In genomic region chr6:28140616-28141015, GRCh38 we compare ENCODE assay signal across 11 cellular contexts. TPM values are rescaled to one million over a fixed set of nuclear protein-coding genes. Genes with fewer than 3 reads are reported as not detected.
DNase-seq lines count a peak whose midpoint lies in the region; ATAC-seq and TF ChIP-seq lines count a peak whose summit lies in the region.
"Had no signal": no experiment of that assay in that cellular context is flagged by ENCODE, and none has a peak within 500 bp of the region (broad histone marks: within the 10 kb centered on the region; RNA-seq: fewer than 3 reads in every experiment).

No MANE protein-coding gene starts in this region.

- no peak overlapping the region for H2AK9ac ChIP-seq in IMR-90 (replicated peaks; ENCODE audit: low read depth, low read length, poor library complexity)

- peaks cover 64% of the 10 kb centered on the region for H3K4me1 ChIP-seq in CD4-positive, alpha-beta memory T cell (ENCODE audit: insufficient read depth, low read length)
- H3K4me1 ChIP-seq in IMR-90 (ENCODE audit: control insufficient read depth, insufficient read depth, low read length) (peaks cover 2% of the 10 kb centered on the region; the same call in 1 of the 2 replicates), PC-9 (replicated peaks; ENCODE audit: insufficient read depth) (peaks cover 31% of the 10 kb centered on the region)
- peaks cover 19 to 35% of the 10 kb centered on the region in 2 donors for H3K4me1 ChIP-seq in naive thymus-derived CD4-positive, alpha-beta T cell (ENCODE audit: control insufficient read depth in 2 of 2, insufficient read depth in 2 of 2, low read length in 2 of 2)

- peak overlapping the region in 1 of 2 donors; percentile 13 for H3K4me3 ChIP-seq in CD4-positive, alpha-beta memory T cell (ENCODE audit: low read length in 2 of 2)
- H3K4me3 ChIP-seq in IMR-90 (ENCODE audit: insufficient read depth, low read depth, low read length), result no peak overlapping the region
- peak overlapping the region; percentile 19 for H3K4me3 ChIP-seq in naive thymus-derived CD4-positive, alpha-beta T cell (ENCODE audit: low read length)
- no peak overlapping the region for H3K4me3 ChIP-seq in PC-9

- no peak overlapping the region for H3K14ac ChIP-seq in IMR-90 (replicated peaks; ENCODE audit: low read depth, low read length)

- H2AFZ ChIP-seq in IMR-90 (replicated peaks; ENCODE audit: low read length, poor library complexity) (no peak overlapping the region), PC-9 (no peak overlapping the region)

- no peak for DNase-seq in CD4-positive, alpha-beta memory T cell
- no peak for DNase-seq in IMR-90
- DNase-seq in activated naive CD8-positive, alpha-beta T cell treated with anti-CD3 and anti-CD28 coated beads, Interleukin-2, amount 50 U/mL, for 24 hours, result no peak
- DNase-seq in naive thymus-derived CD4-positive, alpha-beta T cell, result no peak
- DNase-seq in central memory CD4-positive, alpha-beta T cell, result no peak
- DNase-seq in PC-9, result no peak
- DNase-seq in NCI-H128 (lab: John Stamatoyannopoulos, UW; ENCODE audit: unreplicated experiment), result no peak
- DNase-seq: brain microvascular endothelial cell, NCI-H2081 treated with DMSO at 0.1 percent for 48 hours, psoas muscle had no signal

- H3K27me3 Mint-ChIP-seq in CD4-positive, alpha-beta memory T cell, result no peaks in the 10 kb centered on the region
- H3K27me3 Mint-ChIP-seq in activated naive CD8-positive, alpha-beta T cell treated with anti-CD3 and anti-CD28 coated beads, Interleukin-2, amount 50 U/mL, for 24 hours, result no peaks in the 10 kb centered on the region
- no peaks in the 10 kb centered on the region for H3K27me3 Mint-ChIP-seq in naive thymus-derived CD4-positive, alpha-beta T cell

- no peak overlapping the region for H3K4ac ChIP-seq in IMR-90 (ENCODE audit: low read depth, low read length)

- peak overlapping the region; percentile 66 to 98 (median 95) for H3K27ac Mint-ChIP-seq in CD4-positive, alpha-beta memory T cell
- H3K27ac Mint-ChIP-seq in activated naive CD8-positive, alpha-beta T cell treated with anti-CD3 and anti-CD28 coated beads, Interleukin-2, amount 50 U/mL, for 24 hours, result peak overlapping the region; percentile 88
- peak overlapping the region; percentile 79 to 100 (median 90) for H3K27ac Mint-ChIP-seq in naive thymus-derived CD4-positive, alpha-beta T cell

- no peaks in the 10 kb centered on the region for H3K27me3 ChIP-seq in CD4-positive, alpha-beta memory T cell (ENCODE audit: insufficient read depth, low read length)
- no peaks in the 10 kb centered on the region for H3K27me3 ChIP-seq in IMR-90 (ENCODE audit: control insufficient read depth, insufficient read depth, low read length)
- H3K27me3 ChIP-seq in naive thymus-derived CD4-positive, alpha-beta T cell (ENCODE audit: control insufficient read depth in 2 of 2, insufficient read depth in 2 of 2, low read length in 2 of 2), result no peaks in the 10 kb centered on the region
- no peaks in the 10 kb centered on the region for H3K27me3 ChIP-seq in PC-9 (ENCODE audit: insufficient read depth, low read depth)
- H3K27me3 ChIP-seq: brain microvascular endothelial cell, hepatocyte had no signal

- H2BK15ac ChIP-seq in IMR-90 (ENCODE audit: low read depth, low read length), result no peak overlapping the region

- H4K5ac ChIP-seq in IMR-90 (ENCODE audit: low read depth, low read length), result no peak overlapping the region

- TF ChIP-seq RAD21 in IMR-90 (IDR thresholded peaks at IDR 0.05; ENCODE audit: low read length), result no peak

- H3K9me3 ChIP-seq in CD4-positive, alpha-beta memory T cell (ENCODE audit: control insufficient read depth in 1 of 2, low read length in 2 of 2), result no peaks in the 10 kb centered on the region
- no peaks in the 10 kb centered on the region for H3K9me3 ChIP-seq in IMR-90 (ENCODE audit: control insufficient read depth, insufficient read depth, low read length)
- no peaks in the 10 kb centered on the region for H3K9me3 ChIP-seq in naive thymus-derived CD4-positive, alpha-beta T cell (ENCODE audit: control insufficient read depth in 2 of 3, low read length in 3 of 3)
- no peaks in the 10 kb centered on the region for H3K9me3 ChIP-seq in PC-9 (ENCODE audit: insufficient read depth, low read depth)
- H3K9me3 ChIP-seq: psoas muscle had no signal

- TF ChIP-seq POLR2A in IMR-90 (IDR thresholded peaks at IDR 0.05; ENCODE audit: low read depth, low read length), result no peak

- no peak overlapping the region for H4K91ac ChIP-seq in IMR-90 (ENCODE audit: insufficient read depth, low read depth, low read length)

- H2BK20ac ChIP-seq in IMR-90 (ENCODE audit: low read depth, low read length), result no peak overlapping the region

- dilution Hi-C loops in IMR-90 (cut with HindIII; ENCODE audit: low sequenced_read_pairs, unreplicated experiment), result no loop called here

- no peak overlapping the region for H2AK5ac ChIP-seq in IMR-90 (ENCODE audit: low read depth, low read length)

- H3K27ac ChIP-seq in CD4-positive, alpha-beta memory T cell (ENCODE audit: low read depth, low read length), result peak overlapping the region; percentile 49
- H3K27ac ChIP-seq in IMR-90 (ENCODE audit: insufficient read depth, low read length) (no peak overlapping the region), PC-9 (no peak overlapping the region)
- peak overlapping the region; percentile 59 for H3K27ac ChIP-seq in naive thymus-derived CD4-positive, alpha-beta T cell (ENCODE audit: low read depth, low read length)
- H3K27ac ChIP-seq: brain microvascular endothelial cell, hepatocyte had no signal

- H3K56ac ChIP-seq in IMR-90 (ENCODE audit: extremely low read depth, insufficient read depth, low read length), result no peak overlapping the region

- BruUV-seq in IMR-90 (replicated peaks; lab: Mats Ljungman, UMichigan) (no TSS peak), PC-9 (replicated peaks; lab: Mats Ljungman, UMichigan) (no TSS peak)

- H3K4me1 Mint-ChIP-seq in CD4-positive, alpha-beta memory T cell, result peaks cover 48 to 90% (median 69%) of the 10 kb centered on the region in 4 donors
- H3K4me1 Mint-ChIP-seq in activated naive CD8-positive, alpha-beta T cell treated with anti-CD3 and anti-CD28 coated beads, Interleukin-2, amount 50 U/mL, for 24 hours, result peaks cover 64% of the 10 kb centered on the region
- peaks cover 29 to 82% (median 77%) of the 10 kb centered on the region in 7 donors for H3K4me1 Mint-ChIP-seq in naive thymus-derived CD4-positive, alpha-beta T cell

- peak overlapping the region; percentile 76 to 99 (median 94) for H3K4me3 Mint-ChIP-seq in CD4-positive, alpha-beta memory T cell
- H3K4me3 Mint-ChIP-seq in activated naive CD8-positive, alpha-beta T cell treated with anti-CD3 and anti-CD28 coated beads, Interleukin-2, amount 50 U/mL, for 24 hours, result peak overlapping the region; percentile 94
- H3K4me3 Mint-ChIP-seq in naive thymus-derived CD4-positive, alpha-beta T cell, result peak overlapping the region; percentile 76 to 99 (median 97)

- no peak overlapping the region for H4K8ac ChIP-seq in IMR-90 (ENCODE audit: low read depth in 2 of 2, low read length in 2 of 2)

- H3K36me3 ChIP-seq in CD4-positive, alpha-beta memory T cell (ENCODE audit: insufficient read depth, low read length), result peaks cover 9% of the 10 kb centered on the region
- H3K36me3 ChIP-seq in IMR-90 (ENCODE audit: control insufficient read depth, insufficient read depth, low read length) (peaks cover 2% of the 10 kb centered on the region; the same call in 1 of the 2 replicates), PC-9 (ENCODE audit: low read depth) (peaks cover 13% of the 10 kb centered on the region; the same call in 1 of the 2 replicates)
- peaks cover 0 to 5% (median 0%) of the 10 kb centered on the region in 3 experiments for H3K36me3 ChIP-seq in naive thymus-derived CD4-positive, alpha-beta T cell (ENCODE audit: control insufficient read depth in 2 of 3, insufficient read depth in 3 of 3, low read length in 3 of 3)

- H3K23ac ChIP-seq in IMR-90 (ENCODE audit: low read depth, low read length), result no peak overlapping the region

- 0 out of 2 replicates have a peak, but pooled peaks cover 2% of the 10 kb centered on the region for H3K9me1 ChIP-seq in IMR-90 (ENCODE audit: insufficient read depth, low read length)

- POLR2A ChIA-PET in CD4-positive, alpha-beta memory T cell (lab: Charles Lee; ENCODE audit: partially characterized antibody), result interaction anchor here (0.5 to 8.6 kb wide), 17 partner anchors 15 to 1888 kb away, joined by 3 to 132 read pairs (median 4); partner anchors contain the start of genes ZKSCAN3, ZKSCAN4, ZNF165 and ZSCAN16
- POLR2A ChIA-PET in IMR-90 (lab: Charles Lee; ENCODE audit: unreplicated experiment), result no interaction called here
- POLR2A ChIA-PET in naive thymus-derived CD4-positive, alpha-beta T cell (lab: Charles Lee), result interaction anchor here (0.6 to 6.4 kb wide), 15 partner anchors 9 to 1853 kb away, joined by 3 to 75 read pairs (median 6); partner anchors contain the start of genes ZKSCAN4, ZSCAN16, ZSCAN26 and ZSCAN31
- POLR2A ChIA-PET in PC-9 (lab: Charles Lee; ENCODE audit: unreplicated experiment), result interaction anchor here (0.6 to 0.7 kb wide), 2 partner anchors 209 to 530 kb away, joined by 4 to 11 read pairs; no protein-coding TSS in a partner anchor

- no peak overlapping the region for H3K9ac ChIP-seq in IMR-90 (ENCODE audit: low read depth, low read length)

- H3F3A ChIP-seq in PC-9 (ENCODE audit: insufficient read depth, low read depth), result peaks cover 9% of the 10 kb centered on the region; the same call in 1 of the 2 replicates

- in situ Hi-C loops in IMR-90 (cut with MboI; ENCODE audit: low sequenced_read_pairs), result loop anchor here (10.0 kb wide), 1 partner anchor 74 kb away; no protein-coding TSS in a partner anchor

- CTCF ChIA-PET in CD4-positive, alpha-beta memory T cell (lab: Charles Lee; ENCODE audit: partially characterized antibody), result interaction anchor here (0.5 to 4.0 kb wide), 13 partner anchors 9 to 1799 kb away, joined by 3 to 44 read pairs (median 4); partner anchors contain the start of genes ZKSCAN3, ZKSCAN4 and ZSCAN26
- CTCF ChIA-PET in IMR-90 (lab: Yijun Ruan, JAX), result interaction anchor here (1.1 to 1.5 kb wide), 2 partner anchors 10 to 215 kb away, joined by 3 to 5 read pairs; no protein-coding TSS in a partner anchor
- CTCF ChIA-PET in naive thymus-derived CD4-positive, alpha-beta T cell (lab: Charles Lee), result interaction anchor here (0.7 to 1.8 kb wide), 4 partner anchors 13 to 215 kb away, joined by 4 to 6 read pairs (median 4); partner anchors contain the start of gene ZKSCAN3
- CTCF ChIA-PET in PC-9 (lab: Charles Lee), result interaction anchor here (0.6 to 0.7 kb wide), 2 partner anchors 274 to 1014 kb away, joined by 3 to 4 read pairs; no protein-coding TSS in a partner anchor

- no CpG with 5 or more reads among the region's 5 CpGs for WGBS in IMR-90 (ENCODE audit: extremely low coverage in 2 of 2, insufficient read length in 1 of 2), 2 experiments

- H2BK5ac ChIP-seq in IMR-90 (ENCODE audit: low read depth, low read length, poor library complexity, severe bottlenecking), result no peak overlapping the region

- no peaks in the 10 kb centered on the region for H3K9me2 ChIP-seq in PC-9 (ENCODE audit: insufficient read depth)

- intact Hi-C loops in CD4-positive, alpha-beta memory T cell (cut with micrococcal nuclease), result loop anchor here (1.0 to 5.0 kb wide), 4 partner anchors 16 to 259 kb away; partner anchors contain the start of genes ZNF165, ZSCAN12, ZSCAN16 and ZSCAN26
- intact Hi-C loops in IMR-90 (cut with micrococcal nuclease) (loop anchor here (1.0 to 2.0 kb wide), 2 partner anchors 16 to 85 kb away; partner anchors contain the start of genes ZSCAN16 and ZSCAN9), PC-9 (cut with micrococcal nuclease; ENCODE audit: unreplicated experiment) (loop anchor here (1.0 to 2.0 kb wide), 2 partner anchors 72 to 85 kb away; partner anchors contain the start of gene ZSCAN9)
- intact Hi-C loops in naive thymus-derived CD4-positive, alpha-beta T cell (cut with micrococcal nuclease), result loop anchor here (1.0 to 10.0 kb wide), 14 partner anchors 16 to 966 kb away; partner anchors contain the start of genes ZKSCAN4 (in 2 of the 2), ZSCAN16 (in 2 of the 2), ZSCAN23 (in 2 of the 2) and ZKSCAN3 (in 1 of the 2)

- no peak for ATAC-seq in IMR-90 (ENCODE audit: low read depth)
- no peak for ATAC-seq in activated naive CD8-positive, alpha-beta T cell treated with anti-CD3 and anti-CD28 coated beads, Interleukin-2, amount 50 U/mL, for 24 hours
- no peak for ATAC-seq in naive thymus-derived CD4-positive, alpha-beta T cell

- H3K4me2 ChIP-seq in IMR-90 (ENCODE audit: low read depth, low read length) (peak overlapping the region; percentile 48; the same call in 1 of the 2 replicates), PC-9 (no peak overlapping the region)

- no peak overlapping the region for H3K18ac ChIP-seq in IMR-90 (ENCODE audit: low read depth, low read length)

- H3K79me1 ChIP-seq in IMR-90 (ENCODE audit: low read depth in 1 of 2, low read length in 2 of 2), result peaks cover 3 to 35% of the 10 kb centered on the region in 2 experiments; a peak in 3 of 4 replicates

- no peak for TF ChIP-seq CTCF in IMR-90 (conservative IDR thresholded peaks at IDR 0.05; ENCODE audit: low read depth, low read length)
- TF ChIP-seq CTCF in PC-9 (conservative IDR thresholded peaks at IDR 0.05), result no peak

- H4K20me1 ChIP-seq in IMR-90 (ENCODE audit: insufficient read depth, low read length) (no peaks in the 10 kb centered on the region), PC-9 (ENCODE audit: insufficient read depth) (peaks cover 5% of the 10 kb centered on the region; the same call in 1 of the 2 replicates)

- peaks cover 42% of the 10 kb centered on the region for H3K79me2 ChIP-seq in PC-9 (ENCODE audit: low read depth)

- no peaks in the 10 kb centered on the region for H3K9me3 Mint-ChIP-seq in CD4-positive, alpha-beta memory T cell
- H3K9me3 Mint-ChIP-seq in activated naive CD8-positive, alpha-beta T cell treated with anti-CD3 and anti-CD28 coated beads, Interleukin-2, amount 50 U/mL, for 24 hours, result no peaks in the 10 kb centered on the region
- H3K9me3 Mint-ChIP-seq in naive thymus-derived CD4-positive, alpha-beta T cell, result no peaks in the 10 kb centered on the region

- H2BK120ac ChIP-seq in IMR-90 (ENCODE audit: low read depth, low read length), result no peak overlapping the region

- peaks cover 16 to 41% of the 10 kb centered on the region in 2 donors for H3K36me3 Mint-ChIP-seq in CD4-positive, alpha-beta memory T cell
- peaks cover 24% of the 10 kb centered on the region for H3K36me3 Mint-ChIP-seq in activated naive CD8-positive, alpha-beta T cell treated with anti-CD3 and anti-CD28 coated beads, Interleukin-2, amount 50 U/mL, for 24 hours (ENCODE audit: low read depth)
- H3K36me3 Mint-ChIP-seq in naive thymus-derived CD4-positive, alpha-beta T cell, result peaks cover 2 to 18% (median 17%) of the 10 kb centered on the region in 5 donors

RNA-seq across cellular contexts. Expression of gene ZKSCAN8, which starts 1.1 kb away (rescaled TPM):
- total RNA-seq in CD4-positive, alpha-beta memory T cell, result 10 to 100 TPM; 40.8 to 43.3 TPM
- 1 to 10 TPM in 1 of 2 donors, not detected in 1; 1.8 TPM for polyA plus RNA-seq in CD4-positive, alpha-beta memory T cell
- total RNA-seq in IMR-90 (2012; rRNA removed) (15.0 and 22.8 TPM in 2 replicates), PC-9 (2021) (27.2 and 31.5 TPM in 2 replicates)
- 4.5 and 8.3 TPM in 2 replicates for polyA plus RNA-seq in IMR-90 (2012; rRNA removed)
- polyA plus RNA-seq in IMR-90 (2012; cell fraction: cytosol; rRNA removed), result 1.0 and 1.5 TPM in 2 replicates
- 4.6 and 32.4 TPM in 2 replicates for polyA plus RNA-seq in IMR-90 (2012; cell fraction: nucleus; rRNA removed; ENCODE audit: low replicate concordance)
- total RNA-seq in naive thymus-derived CD4-positive, alpha-beta T cell, result 10 to 100 TPM; 23.8 to 46.7 (median 25.7) TPM
- 1 to 10 TPM in 1 of 2 donors, under 1 TPM in 1; 0.52 to 3.3 TPM for polyA plus RNA-seq in naive thymus-derived CD4-positive, alpha-beta T cell

RNA-seq across cellular contexts. Expression of gene ZSCAN16, which starts 16.2 kb away (rescaled TPM):
- total RNA-seq in CD4-positive, alpha-beta memory T cell, result 10 to 100 TPM; 13.4 to 14.8 TPM
- 10 to 100 TPM; 12.4 to 14.2 TPM for polyA plus RNA-seq in CD4-positive, alpha-beta memory T cell
- total RNA-seq in IMR-90 (2012; rRNA removed) (2.5 and 3.0 TPM in 2 replicates), PC-9 (2021) (5.6 and 5.9 TPM in 2 replicates)
- polyA plus RNA-seq in IMR-90 (2012; rRNA removed), result 1.7 and 1.8 TPM in 2 replicates
- 0.43 and 0.80 TPM in 2 replicates for polyA plus RNA-seq in IMR-90 (2012; cell fraction: cytosol; rRNA removed)
- 0.99 and 2.2 TPM in 2 replicates for polyA plus RNA-seq in IMR-90 (2012; cell fraction: nucleus; rRNA removed; ENCODE audit: low replicate concordance)
- 10 to 100 TPM in 2 of 5 experiments, 1 to 10 TPM in 3; 6.4 to 13.9 (median 7.6) TPM for total RNA-seq in naive thymus-derived CD4-positive, alpha-beta T cell
- polyA plus RNA-seq in naive thymus-derived CD4-positive, alpha-beta T cell, result 10 to 100 TPM; 13.6 to 15.7 TPM

Comparison
In these comparisons a context has a peak if more than half of its experiments do, and no peak if none do; other contexts are left out.
1. H3K27ac ChIP-seq: peak in CD4-positive, alpha-beta memory T cell (single experiment) and naive thymus-derived CD4-positive, alpha-beta T cell (single experiment); none in IMR-90 (single experiment) and PC-9 (single experiment).
2. Peak in every context shown above with its lines, with median percentiles within 50 percentile points of each other: H3K27ac Mint-ChIP-seq and H3K4me3 Mint-ChIP-seq.